1 cellular context compared by ENCODE assay signal in genomic region chr17:31487063-31487647, GRCh38.
TF ChIP-seq lines count a peak whose summit lies in the region.

No MANE protein-coding gene starts in this region.

TF ChIP-seq in HepG2, 621 proteins besides CTCF, POLR2A, EP300 and RAD21 (continued from another document):
- peak; percentile 46; the same call in 1 of the 2 replicates for TF ChIP-seq ZGPAT (CRISPR knock-in tag; IDR thresholded peaks at IDR 0.05)
- TF ChIP-seq ZNF501 (CRISPR knock-in tag; IDR thresholded peaks at IDR 0.05) = 0 out of 2 replicates have a peak, but pooled peaks have one; percentile 17
- no peak for TF ChIP-seq ZNF430 (CRISPR knock-in tag; IDR thresholded peaks at IDR 0.05)
- 0 out of 2 replicates have a peak, but pooled peaks have one; percentile 14 for TF ChIP-seq ZC3H13 (CRISPR knock-in tag; IDR thresholded peaks at IDR 0.05)
- peak; percentile 28 for TF ChIP-seq ZNF781 (CRISPR knock-in tag; IDR thresholded peaks at IDR 0.05; ENCODE audit: borderline replicate concordance, not compliant biosample characterization)
- TF ChIP-seq ZNF704 (CRISPR knock-in tag; IDR thresholded peaks at IDR 0.05; ENCODE audit: borderline replicate concordance) = 0 out of 2 replicates have a peak, but pooled peaks have one; percentile 43
- peak; percentile 12 for TF ChIP-seq TFDP2 (CRISPR knock-in tag; IDR thresholded peaks at IDR 0.05)
- TF ChIP-seq ZNF629 (CRISPR knock-in tag; conservative IDR thresholded peaks at IDR 0.05) = no peak
- TF ChIP-seq ZFP1 (CRISPR knock-in tag; IDR thresholded peaks at IDR 0.05) = no peak
- TF ChIP-seq ZNF788 (CRISPR knock-in tag; IDR thresholded peaks at IDR 0.05; ENCODE audit: borderline replicate concordance) = no peak
- no peak for TF ChIP-seq JARID2 (CRISPR knock-in tag; IDR thresholded peaks at IDR 0.05; ENCODE audit: insufficient replicate concordance)
- no peak for TF ChIP-seq NCOA1 (CRISPR knock-in tag; IDR thresholded peaks at IDR 0.05)
- TF ChIP-seq ZNF205 (CRISPR knock-in tag; IDR thresholded peaks at IDR 0.05) = peak; percentile 29; the same call in 1 of the 2 replicates
- TF ChIP-seq GATAD1 (CRISPR knock-in tag; IDR thresholded peaks at IDR 0.05) = 0 out of 2 replicates have a peak, but pooled peaks have one; percentile 15
- TF ChIP-seq HHEX (CRISPR knock-in tag; IDR thresholded peaks at IDR 0.05) = no peak
- TF ChIP-seq GATAD2A (CRISPR knock-in tag; IDR thresholded peaks at IDR 0.05) = peak; percentile 11; the same call in 1 of the 2 replicates
- peak; percentile 45; the same call in 1 of the 2 replicates for TF ChIP-seq ZNF605 (CRISPR knock-in tag; IDR thresholded peaks at IDR 0.05)
- TF ChIP-seq ZMYM3 (CRISPR knock-in tag; IDR thresholded peaks at IDR 0.05) = peak; percentile 7; the same call in 1 of the 2 replicates
- no peak for TF ChIP-seq TCF12 (IDR thresholded peaks at IDR 0.05)
- 0 out of 2 replicates have a peak, but pooled peaks have one; percentile 40 for TF ChIP-seq TCF12 (CRISPR knock-in tag; IDR thresholded peaks at IDR 0.05)
- no peak for TF ChIP-seq STAT6 (CRISPR knock-in tag; IDR thresholded peaks at IDR 0.05; ENCODE audit: borderline replicate concordance)
- 0 out of 2 replicates have a peak, but pooled peaks have one; percentile 16 for TF ChIP-seq ATF6 (CRISPR knock-in tag; conservative IDR thresholded peaks at IDR 0.05)
- no peak for TF ChIP-seq ZNF317 (CRISPR knock-in tag; IDR thresholded peaks at IDR 0.05)
- TF ChIP-seq MXI1 (IDR thresholded peaks at IDR 0.05; ENCODE audit: borderline replicate concordance, low read depth, low read length) = no peak
- no peak for TF ChIP-seq ZNF777 (CRISPR knock-in tag; IDR thresholded peaks at IDR 0.05)
- TF ChIP-seq NR2F6 (IDR thresholded peaks at IDR 0.05) = peak; percentile 57
- TF ChIP-seq NR2F6 (CRISPR knock-in tag; IDR thresholded peaks at IDR 0.05) = peak; percentile 31; the same call in 1 of the 2 replicates
- no peak for TF ChIP-seq ZNF326 (CRISPR knock-in tag; IDR thresholded peaks at IDR 0.05; ENCODE audit: borderline replicate concordance)
- TF ChIP-seq ZNF503 (CRISPR knock-in tag; IDR thresholded peaks at IDR 0.05) = 0 out of 2 replicates have a peak, but pooled peaks have one; percentile 45
- TF ChIP-seq ZNF562 (CRISPR knock-in tag; IDR thresholded peaks at IDR 0.05; ENCODE audit: borderline replicate concordance) = no peak
- TF ChIP-seq ZNF816 (CRISPR knock-in tag; IDR thresholded peaks at IDR 0.05; ENCODE audit: borderline replicate concordance) = 0 out of 2 replicates have a peak, but pooled peaks have one; percentile 42
- TF ChIP-seq HMG20B (CRISPR knock-in tag; conservative IDR thresholded peaks at IDR 0.05) = 0 out of 2 replicates have a peak, but pooled peaks have one; percentile 24
- no peak for TF ChIP-seq ARNT2 (CRISPR knock-in tag; IDR thresholded peaks at IDR 0.05; ENCODE audit: low read depth)
- TF ChIP-seq FOXO4 (CRISPR knock-in tag; conservative IDR thresholded peaks at IDR 0.05) = peak; percentile 3; the same call in 1 of the 2 replicates
- TF ChIP-seq ZBTB7A (CRISPR knock-in tag; IDR thresholded peaks at IDR 0.05) = no peak
- 0 out of 2 replicates have a peak, but pooled peaks have one; percentile 58 for TF ChIP-seq ZNF670 (CRISPR knock-in tag; IDR thresholded peaks at IDR 0.05; ENCODE audit: borderline replicate concordance)
- 0 out of 2 replicates have a peak, but pooled peaks have one; percentile 7 for TF ChIP-seq HDAC2 (CRISPR knock-in tag; IDR thresholded peaks at IDR 0.05)
- 0 out of 2 replicates have a peak, but pooled peaks have one; percentile 41 for TF ChIP-seq ZBTB25 (CRISPR knock-in tag; IDR thresholded peaks at IDR 0.05)
- 0 out of 2 replicates have a peak, but pooled peaks have one; percentile 31 for TF ChIP-seq MEF2D (CRISPR knock-in tag; IDR thresholded peaks at IDR 0.05)
- peak; percentile 57; the same call in 1 of the 2 replicates for TF ChIP-seq ZNF350 (CRISPR knock-in tag; IDR thresholded peaks at IDR 0.05; ENCODE audit: borderline replicate concordance, low read depth)
- no peak for TF ChIP-seq PRMT3 (CRISPR knock-in tag; IDR thresholded peaks at IDR 0.05; ENCODE audit: borderline replicate concordance, low read depth)
- TF ChIP-seq KDM5A (IDR thresholded peaks at IDR 0.05; ENCODE audit: borderline replicate concordance, low read length) = no peak
- TF ChIP-seq ZNF615 (CRISPR knock-in tag; IDR thresholded peaks at IDR 0.05; ENCODE audit: borderline replicate concordance) = no peak
- TF ChIP-seq GFI1 (CRISPR knock-in tag; IDR thresholded peaks at IDR 0.05; ENCODE audit: borderline replicate concordance) = peak; percentile 87
- no peak for TF ChIP-seq ZNF547 (CRISPR knock-in tag; IDR thresholded peaks at IDR 0.05)
- TF ChIP-seq DMTF1 (CRISPR knock-in tag; IDR thresholded peaks at IDR 0.05) = no peak
- 0 out of 2 replicates have a peak, but pooled peaks have one; percentile 17 for TF ChIP-seq YEATS4 (CRISPR knock-in tag; IDR thresholded peaks at IDR 0.05; ENCODE audit: borderline replicate concordance)
